In the genomic region with DNA sequence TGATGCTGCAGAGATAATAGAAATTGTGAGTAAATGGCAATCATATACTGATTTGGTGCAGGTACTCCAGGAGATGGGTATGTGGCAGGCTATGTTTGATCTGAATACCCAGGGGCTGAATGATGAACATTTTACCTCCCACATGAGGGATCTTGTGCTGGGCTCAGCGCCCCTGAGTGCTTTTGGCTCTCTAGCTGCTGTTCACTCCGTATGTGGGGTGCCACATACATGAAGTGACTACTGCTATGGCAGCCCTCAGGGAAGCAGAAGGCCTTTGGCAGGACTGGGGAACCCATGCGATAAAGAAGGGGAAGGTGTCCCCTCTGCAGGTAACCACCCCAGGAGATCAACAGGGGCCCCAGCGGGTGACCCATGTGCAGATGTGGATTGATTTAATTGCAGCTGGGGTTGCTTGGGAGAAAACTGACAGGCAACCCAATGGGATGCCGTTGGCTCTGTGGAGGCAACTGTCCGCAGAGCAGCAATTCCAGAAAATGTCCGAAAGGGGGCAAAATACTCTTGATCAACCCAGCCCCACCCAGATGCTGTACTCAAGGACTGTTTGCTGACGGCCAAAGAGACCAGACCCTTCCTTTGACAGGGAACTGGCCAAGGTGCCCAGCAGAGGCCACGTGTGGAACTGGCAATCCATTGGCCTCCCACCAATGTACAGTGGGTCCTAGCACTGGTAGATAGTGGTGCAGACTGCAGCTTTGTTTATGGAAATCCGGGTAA, we compare ENCODE assay signal across 17 cellular contexts. TPM values are rescaled to one million over a fixed set of nuclear protein-coding genes. Genes with fewer than 3 reads are reported as not detected.
DNase-seq lines count a peak whose midpoint lies in the region; ATAC-seq lines count a peak whose summit lies in the region.
"Had no signal": no experiment of that assay in that cellular context is flagged by ENCODE, and none has a peak within 500 bp of the region (broad histone marks: within the 10 kb centered on the region; RNA-seq: fewer than 3 reads in every experiment).

No MANE protein-coding gene starts in this region.

- DNase-seq in A172 (ENCODE audit: low spot score) (peak; percentile 37), cerebellar cortex (ENCODE audit: low spot score) (peak; percentile 6), NCI-H1930 (lab: John Stamatoyannopoulos, UW) (no peak), NCI-H1694 (lab: John Stamatoyannopoulos, UW) (no peak), DMS114 treated with DMSO at 0.1 percent for 48 hours (lab: John Stamatoyannopoulos, UW; ENCODE audit: unreplicated experiment) (no peak), DMS79 treated with DMSO at 0.1 percent for 48 hours (lab: John Stamatoyannopoulos, UW) (no peak)
- DNase-seq in Jurkat, Clone E6-1 (ENCODE audit: low read depth, low spot score) = peak; percentile 6
- DNase-seq: activated CD8-positive, alpha-beta memory T cell treated with anti-CD3 and anti-CD28 coated beads for 24 hours; activated effector memory CD4-positive, alpha-beta T cell treated with Interleukin-2 at 50 U/mL for 16 hours; amygdala; erythroblast; NCI-H2081; stimulated activated naive CD4-positive, alpha-beta T cell; uterus had no signal

- H3K4me3 ChIP-seq in Jurkat, Clone E6-1 (ENCODE audit: low read length) = no peak overlapping the region
- H3K4me3 ChIP-seq: SJCRH30, uterus had no signal

- ATAC-seq in GM18511 (IDR thresholded peaks at IDR 0.05; ENCODE audit: unreplicated experiment) = peak; percentile 67

RNA-seq across cellular contexts. Expression of a gene that starts 29.5 kb away (rescaled TPM):
- not detected in 2 replicates for total RNA-seq in A172 (2014; rRNA removed; shearing (Covaris generic))
- not detected for polyA plus RNA-seq in Jurkat, Clone E6-1 (2012; ENCODE audit: insufficient read depth, insufficient read length)
- total RNA-seq: SJCRH30 had no signal
- polyA plus RNA-seq: keratinocyte had no signal

Comparison
In these comparisons a context has a peak if more than half of its experiments do, and no peak if none do; other contexts are left out.
1. DNase-seq: peak in A172 (single experiment), Jurkat, Clone E6-1 (single experiment) and cerebellar cortex (single experiment); none in NCI-H1930 (0 of 2), NCI-H1694 (single experiment), DMS114 treated with DMSO at 0.1 percent for 48 hours (single experiment) and DMS79 treated with DMSO at 0.1 percent for 48 hours (single experiment).